Comparison of ENCODE assay signal across 25 cellular contexts in genomic region chr3:49563040-49563578, GRCh38. TPM values are rescaled to one million over a fixed set of nuclear protein-coding genes. Genes with fewer than 3 reads are reported as not detected.
DNase-seq lines count a peak whose midpoint lies in the region; ATAC-seq and TF ChIP-seq lines count a peak whose summit lies in the region.
"Had no signal": no experiment of that assay in that cellular context is flagged by ENCODE, and none has a peak within 500 bp of the region (broad histone marks: within the 10 kb centered on the region; RNA-seq: fewer than 3 reads in every experiment).

No MANE protein-coding gene starts in this region.

- no peak overlapping the region for H3K4me3 ChIP-seq in GM12875 (ENCODE audit: low read depth, low read length)
- H3K4me3 ChIP-seq in PC-3 (ENCODE audit: low read length), result no peak overlapping the region
- no peak overlapping the region for H3K4me3 ChIP-seq in upper lobe of right lung
- H3K4me3 ChIP-seq: body of pancreas, heart right ventricle, K562, SJSA1 had no signal

- H3K4me1 Mint-ChIP-seq in activated T-helper 1 cell treated with anti-CD3 and anti-CD28 coated beads, Interleukin-12 subunit alpha, Interleukin-12 subunit beta, Interleukin-2, Interleukin-4 antibody, amounts not matched to agents 30 ng/mL and 10 ng/mL and 1 ng/mL, durations not matched to agents 14 hours and 24 hours and 36 hours (ENCODE audit: low read depth), result no peaks in the 10 kb centered on the region
- H3K4me1 Mint-ChIP-seq: naive B cell had no signal

- H4K20me1 ChIP-seq in PC-3 (ENCODE audit: low read length), result no peaks in the 10 kb centered on the region

- H3K27me3 Mint-ChIP-seq in activated T-helper 1 cell treated with anti-CD3 and anti-CD28 coated beads, Interleukin-12 subunit alpha, Interleukin-12 subunit beta, Interleukin-2, Interleukin-4 antibody, amounts not matched to agents 30 ng/mL and 10 ng/mL and 1 ng/mL, durations not matched to agents 14 hours and 24 hours and 36 hours (ENCODE audit: insufficient read depth), result peaks cover 29% of the 10 kb centered on the region

- DNase-seq in PC-3 (no peak), iPS-NIHi11 (ENCODE audit: low spot score) (peak; percentile 63), upper lobe of right lung (peak; percentile 44)
- DNase-seq in activated T-helper 1 cell treated with anti-CD3 and anti-CD28 coated beads, Interleukin-12 subunit alpha, Interleukin-12 subunit beta, Interleukin-2, Interleukin-4 antibody, amounts not matched to agents 30 ng/mL and 10 ng/mL and 1 ng/mL, durations not matched to agents 14 hours and 24 hours and 36 hours (ENCODE audit: low spot score), result no peak
- DNase-seq: activated CD8-positive, alpha-beta T cell treated with anti-CD3 and anti-CD28 coated beads, Interleukin-2, amount 10 ng/mL, durations not matched to agents 7 days and 5 days; activated gamma-delta T cell; activated T-cell treated with anti-CD3 and anti-CD28 coated beads for 4 hours; body of pancreas; effector CD4-positive, alpha-beta T cell; erythroblast; heart right ventricle; naive B cell; NCI-H1436 treated with DMSO at 0.1 percent for 48 hours; NCI-H2171; NCI-H524 treated with DMSO at 0.1 percent for 48 hours; retina; stimulated activated CD4-positive, alpha-beta T cell treated with anti-CD3 and anti-CD28 coated beads, Interleukin-2, amount 100 ng/mL, for 48 hours; stimulated activated naive CD4-positive, alpha-beta T cell; T-helper 1 cell had no signal

- H3F3A ChIP-seq in PC-3 (ENCODE audit: low read length, unreplicated experiment), result no peaks in the 10 kb centered on the region

- intact Hi-C loops in PC-3 (cut with micrococcal nuclease), result no loop called here
- intact Hi-C loops in upper lobe of right lung (cut with DNase I), result no loop called here
- intact Hi-C loops in activated T-helper 1 cell treated with anti-CD3 and anti-CD28 coated beads, Interleukin-12 subunit alpha, Interleukin-12 subunit beta, Interleukin-2, Interleukin-4 antibody, amounts not matched to agents 30 ng/mL and 10 ng/mL and 1 ng/mL, durations not matched to agents 14 hours and 24 hours and 36 hours (cut with micrococcal nuclease), result no loop called here

- ATAC-seq in PC-3 (peak; percentile 53), upper lobe of right lung (no peak), HG02642 (IDR thresholded peaks at IDR 0.05; ENCODE audit: poor library complexity, unreplicated experiment) (no peak), GM19467 (IDR thresholded peaks at IDR 0.05; ENCODE audit: unreplicated experiment) (no peak)
- ATAC-seq: activated CD8-positive, alpha-beta T cell treated with anti-CD3 and anti-CD28 coated beads, Interleukin-2, amount 10 ng/mL, durations not matched to agents 7 days and 5 days; body of pancreas; heart right ventricle; K562; left lobe of liver had no signal

- CTCF ChIA-PET in PC-3 (lab: Charles Lee), result no interaction called here

- H3K9ac ChIP-seq in PC-3 (ENCODE audit: low read length), result no peak overlapping the region

- no peak overlapping the region for H3K4me2 ChIP-seq in PC-3 (ENCODE audit: low read length)

- H3K9me3 ChIP-seq in PC-3 (ENCODE audit: low read length), result no peaks in the 10 kb centered on the region
- no peaks in the 10 kb centered on the region for H3K9me3 ChIP-seq in upper lobe of right lung
- H3K9me3 ChIP-seq: body of pancreas, SJSA1 had no signal

- no TSS peak for BruUV-seq in PC-3 (replicated peaks; lab: Mats Ljungman, UMichigan)

- H2AFZ ChIP-seq in PC-3 (ENCODE audit: low read length), result no peak overlapping the region

- H3K79me2 ChIP-seq in PC-3 (ENCODE audit: low read length), result no peaks in the 10 kb centered on the region

- no peak overlapping the region for H3K27ac Mint-ChIP-seq in activated T-helper 1 cell treated with anti-CD3 and anti-CD28 coated beads, Interleukin-12 subunit alpha, Interleukin-12 subunit beta, Interleukin-2, Interleukin-4 antibody, amounts not matched to agents 30 ng/mL and 10 ng/mL and 1 ng/mL, durations not matched to agents 14 hours and 24 hours and 36 hours
- H3K27ac Mint-ChIP-seq: activated CD8-positive, alpha-beta T cell treated with anti-CD3 and anti-CD28 coated beads, Interleukin-2, amount 10 ng/mL, durations not matched to agents 7 days and 5 days had no signal

- no peak overlapping the region for H3K4me3 Mint-ChIP-seq in activated T-helper 1 cell treated with anti-CD3 and anti-CD28 coated beads, Interleukin-12 subunit alpha, Interleukin-12 subunit beta, Interleukin-2, Interleukin-4 antibody, amounts not matched to agents 30 ng/mL and 10 ng/mL and 1 ng/mL, durations not matched to agents 14 hours and 24 hours and 36 hours
- H3K4me3 Mint-ChIP-seq: activated CD8-positive, alpha-beta T cell treated with anti-CD3 and anti-CD28 coated beads, Interleukin-2, amount 10 ng/mL, durations not matched to agents 7 days and 5 days; naive B cell had no signal

- H3K27ac ChIP-seq in PC-3 (ENCODE audit: low read length) (no peak overlapping the region), upper lobe of right lung (no peak overlapping the region)
- H3K27ac ChIP-seq: body of pancreas, heart right ventricle, SJSA1 had no signal

- H3K4me1 ChIP-seq in PC-3 (ENCODE audit: insufficient read depth, low read length) (no peaks in the 10 kb centered on the region), upper lobe of right lung (no peaks in the 10 kb centered on the region)
- H3K4me1 ChIP-seq: body of pancreas, heart right ventricle, SJSA1 had no signal

- no peaks in the 10 kb centered on the region for H3K36me3 Mint-ChIP-seq in activated T-helper 1 cell treated with anti-CD3 and anti-CD28 coated beads, Interleukin-12 subunit alpha, Interleukin-12 subunit beta, Interleukin-2, Interleukin-4 antibody, amounts not matched to agents 30 ng/mL and 10 ng/mL and 1 ng/mL, durations not matched to agents 14 hours and 24 hours and 36 hours (ENCODE audit: low read depth)

- TF ChIP-seq CTCF in GM12875 (IDR thresholded peaks at IDR 0.05; ENCODE audit: borderline replicate concordance, insufficient read depth, low read depth, low read length), result peak; percentile 8; the same call in 1 of the 2 replicates
- no peak; the same call in 1 of the 2 replicates for TF ChIP-seq CTCF in PC-3 (conservative IDR thresholded peaks at IDR 0.05; ENCODE audit: low read depth, low read length)
- no peak for TF ChIP-seq CTCF in upper lobe of right lung (IDR thresholded peaks at IDR 0.05)

- H3K9me3 Mint-ChIP-seq in activated T-helper 1 cell treated with anti-CD3 and anti-CD28 coated beads, Interleukin-12 subunit alpha, Interleukin-12 subunit beta, Interleukin-2, Interleukin-4 antibody, amounts not matched to agents 30 ng/mL and 10 ng/mL and 1 ng/mL, durations not matched to agents 14 hours and 24 hours and 36 hours, result no peaks in the 10 kb centered on the region

- H3K27me3 ChIP-seq in PC-3 (ENCODE audit: low read length) (peaks cover 8% of the 10 kb centered on the region; the same call in 1 of the 2 replicates), upper lobe of right lung (no peaks in the 10 kb centered on the region)
- H3K27me3 ChIP-seq: body of pancreas, SJSA1 had no signal

- H3K36me3 ChIP-seq in PC-3 (ENCODE audit: low read depth, low read length) (no peaks in the 10 kb centered on the region), upper lobe of right lung (no peaks in the 10 kb centered on the region)
- H3K36me3 ChIP-seq: heart right ventricle, SJSA1 had no signal

- POLR2A ChIA-PET in PC-3 (lab: Charles Lee; ENCODE audit: unreplicated experiment), result no interaction called here

- no peaks in the 10 kb centered on the region for H3K9me2 ChIP-seq in PC-3 (replicated peaks; ENCODE audit: low read length)

RNA-seq across cellular contexts. Expression of gene BSN, which starts 8.8 kb away (rescaled TPM):
- total RNA-seq in PC-3 (2014; rRNA removed), result 0.80 and 0.92 TPM in 2 replicates
- 0.43 TPM for total RNA-seq in upper lobe of right lung
- 0.13 and 0.34 TPM in 2 replicates for total RNA-seq in activated T-helper 1 cell treated with anti-CD3 and anti-CD28 coated beads, Interleukin-12 subunit alpha, Interleukin-12 subunit beta, Interleukin-2, Interleukin-4 antibody, amounts not matched to agents 30 ng/mL and 10 ng/mL and 1 ng/mL, durations not matched to agents 14 hours and 24 hours and 36 hours

Comparison
In these comparisons a context has a peak if more than half of its experiments do, and no peak if none do; other contexts are left out.
1. DNase-seq: peak in iPS-NIHi11 (single experiment) and upper lobe of right lung (single experiment); none in PC-3 (single experiment) and activated T-helper 1 cell treated with anti-CD3 and anti-CD28 coated beads, Interleukin-12 subunit alpha, Interleukin-12 subunit beta, Interleukin-2, Interleukin-4 antibody, amounts not matched to agents 30 ng/mL and 10 ng/mL and 1 ng/mL, durations not matched to agents 14 hours and 24 hours and 36 hours (single experiment).